11 cellular contexts compared by ENCODE assay signal in the genomic region with DNA sequence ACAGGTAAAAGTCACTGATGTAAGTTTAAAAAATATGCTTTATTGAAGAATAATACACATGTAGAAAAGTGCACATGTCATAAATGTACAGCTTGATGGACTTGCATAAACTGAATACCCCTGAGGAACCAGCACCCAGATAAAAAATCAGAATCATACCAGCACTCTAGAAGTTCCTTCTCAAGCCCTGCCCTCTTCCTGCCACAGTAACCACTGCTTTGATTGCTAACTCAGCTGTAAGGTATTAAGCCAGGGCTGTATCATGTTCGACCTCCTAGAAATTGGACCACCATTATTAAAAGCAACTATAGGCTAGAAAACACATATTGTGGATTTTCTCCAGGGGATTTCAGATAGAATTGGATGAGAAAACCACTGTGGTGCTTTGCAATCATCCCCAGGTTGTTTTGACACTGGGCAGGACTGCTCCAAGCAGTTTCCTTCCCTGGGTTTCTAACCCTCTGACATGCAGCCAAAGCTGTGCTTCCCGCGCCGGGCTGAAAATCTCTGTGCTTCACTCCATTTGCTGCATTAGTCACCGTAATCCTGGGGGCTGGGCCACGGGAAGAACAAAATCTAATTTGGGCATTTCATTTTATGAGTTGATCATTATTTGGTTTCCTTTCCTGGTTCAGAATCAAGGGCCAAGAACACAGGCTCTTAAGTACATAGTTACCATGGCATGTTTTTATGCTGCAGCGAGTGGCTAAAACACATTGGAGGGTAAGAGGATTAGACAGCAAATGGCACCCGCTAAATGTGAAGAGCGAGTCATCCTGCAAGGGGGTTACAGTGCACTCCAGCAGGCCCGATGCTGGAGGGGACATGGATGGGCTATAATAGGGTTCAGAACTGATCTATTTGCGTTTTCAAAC.
DNase-seq lines count a peak whose midpoint lies in the region; ATAC-seq lines count a peak whose summit lies in the region.
"Had no signal": no experiment of that assay in that cellular context is flagged by ENCODE, and none has a peak within 500 bp of the region (broad histone marks: within the 10 kb centered on the region; RNA-seq: fewer than 3 reads in every experiment).

No MANE protein-coding gene starts in this region.

- no peak overlapping the region for H4K91ac ChIP-seq in trophoblast cell (ENCODE audit: low read depth, low read length)

- DNase-seq in NOMO-1 treated with DMSO at 0.1 percent for 48 hours (lab: John Stamatoyannopoulos, UW; ENCODE audit: unreplicated experiment) (peak; percentile 41), NOMO-1 treated with dmso at 0.1 percent for 144 hours (lab: John Stamatoyannopoulos, UW; ENCODE audit: unreplicated experiment) (no peak), GM23248 (peak; percentile 49), T-cell (peak in 13 of 34 experiments; percentile 2 to 28 (median 13)), pons (ENCODE audit: low spot score) (peak; percentile 19), iPS-NIHi7 (ENCODE audit: extremely low spot score) (no peak), trophoblast cell (no peak), COLO829 (ENCODE audit: low spot score) (no peak)
- DNase-seq: activated T-cell treated with anti-CD3 and anti-CD28 coated beads, Interleukin-2, amount 50 U/mL, for 1 hour had no signal

- H3K9me3 ChIP-seq in GM23248 (ENCODE audit: low read depth) (no peaks in the 10 kb centered on the region), trophoblast cell (ENCODE audit: insufficient read depth, low read depth, low read length) (no peaks in the 10 kb centered on the region)
- H3K9me3 ChIP-seq: mucosa of descending colon had no signal

- H3K18ac ChIP-seq in trophoblast cell (ENCODE audit: low read length), result no peak overlapping the region

- H3K4ac ChIP-seq in trophoblast cell (ENCODE audit: low read depth, low read length), result no peak overlapping the region

- H3K36me3 ChIP-seq in GM23248 (ENCODE audit: low read depth), result no peaks in the 10 kb centered on the region
- H3K36me3 ChIP-seq in trophoblast cell (ENCODE audit: control insufficient read depth in 1 of 2, insufficient read depth in 2 of 2, low read length in 2 of 2), result no peaks in the 10 kb centered on the region

- H3F3A ChIP-seq in GM23248 (ENCODE audit: insufficient read depth), result no peaks in the 10 kb centered on the region

- peaks cover 0 to 16% (median 9%) of the 10 kb centered on the region in 3 donors for H3K9me3 Mint-ChIP-seq in T-cell

- no peaks in the 10 kb centered on the region for H3K79me1 ChIP-seq in trophoblast cell (ENCODE audit: low read length)

- no peaks in the 10 kb centered on the region for H3K36me3 Mint-ChIP-seq in T-cell

- CTCF ChIA-PET in T-cell (lab: Charles Lee), result no interaction called here

- H3K27ac Mint-ChIP-seq in T-cell, result peak overlapping the region in 1 of 2 donors; percentile 40

- H2BK5ac ChIP-seq in trophoblast cell (ENCODE audit: low read depth, low read length, poor library complexity), result no peak overlapping the region

- H2AK5ac ChIP-seq in trophoblast cell (ENCODE audit: low read length), result no peak overlapping the region

- peaks cover 5 to 8% of the 10 kb centered on the region in 2 donors for H3K27me3 Mint-ChIP-seq in T-cell

- WGBS in GM23248 (ENCODE audit: low coverage in 1 of 2, low lambda C conversion rate in 2 of 2, missing lambda C conversion rate in 2 of 2), 2 experiments, result 17 to 18% methylated on average over 11 of the region's 11 CpGs
- no CpG with 5 or more reads among the region's 11 CpGs for WGBS in trophoblast cell (ENCODE audit: extremely low coverage, insufficient coverage, insufficient read length)

- no peak overlapping the region for H3K14ac ChIP-seq in trophoblast cell (ENCODE audit: low read length)

- no peaks in the 10 kb centered on the region for H4K20me1 ChIP-seq in GM23248 (ENCODE audit: insufficient read depth)

- no peak overlapping the region for H2BK12ac ChIP-seq in trophoblast cell (ENCODE audit: low read length)

- no peaks in the 10 kb centered on the region for H3K27me3 ChIP-seq in GM23248 (replicated peaks; ENCODE audit: insufficient read depth)
- no peaks in the 10 kb centered on the region for H3K27me3 ChIP-seq in trophoblast cell (ENCODE audit: insufficient read depth, low read length)

- H3K9ac ChIP-seq in GM23248 (no peak overlapping the region), trophoblast cell (ENCODE audit: low read length) (no peak overlapping the region)

- H3K27ac ChIP-seq in GM23248 (no peak overlapping the region), trophoblast cell (ENCODE audit: low read depth, low read length) (no peak overlapping the region)

- ATAC-seq in T-cell (replicated peaks in 1 of 4), result peak; percentile 90 to 99 (median 95)
- ATAC-seq: mucosa of descending colon, Panc1 had no signal

- 0 out of 2 replicates have a peak, but pooled peaks cover 4% of the 10 kb centered on the region for H3K4me1 ChIP-seq in GM23248 (ENCODE audit: insufficient read depth)
- no peaks in the 10 kb centered on the region for H3K4me1 ChIP-seq in trophoblast cell (ENCODE audit: control insufficient read depth in 1 of 2, insufficient read depth in 2 of 2, low read length in 2 of 2)

- H3K23ac ChIP-seq in trophoblast cell (ENCODE audit: low read length), result no peak overlapping the region

- no peak overlapping the region for H2BK120ac ChIP-seq in trophoblast cell (ENCODE audit: insufficient read depth, low read length, poor library complexity)

- H4K12ac ChIP-seq in trophoblast cell (ENCODE audit: low read depth, low read length), result no peak overlapping the region

- H3K4me3 ChIP-seq in GM23248, result no peak overlapping the region
- H3K4me3 ChIP-seq in trophoblast cell (ENCODE audit: low read depth, low read length), result no peak overlapping the region
- H3K4me3 ChIP-seq: mucosa of descending colon had no signal

- H2AFZ ChIP-seq in GM23248 (peak overlapping the region; percentile 25; the same call in 1 of the 2 replicates), trophoblast cell (ENCODE audit: insufficient read depth, low read length, poor library complexity) (no peak overlapping the region)

- in situ Hi-C loops in GM23248 (cut with MboI), result no loop called here

- H4K8ac ChIP-seq in trophoblast cell (ENCODE audit: low read depth, low read length), result no peak overlapping the region

- POLR2A ChIA-PET in T-cell (lab: Charles Lee), result no interaction called here

- peak overlapping the region; percentile 14 to 34 (median 32) for H3K4me3 Mint-ChIP-seq in T-cell

- H3K79me2 ChIP-seq in GM23248 (ENCODE audit: insufficient read depth) (no peaks in the 10 kb centered on the region), trophoblast cell (ENCODE audit: control insufficient read depth, insufficient read depth, low read length, poor library complexity) (no peaks in the 10 kb centered on the region)

- H3K9me2 ChIP-seq in GM23248 (ENCODE audit: insufficient read depth), result no peaks in the 10 kb centered on the region

- H3K4me1 Mint-ChIP-seq in T-cell, result peaks cover 21 to 25% (median 24%) of the 10 kb centered on the region in 3 donors

- H3K4me2 ChIP-seq in GM23248 (ENCODE audit: unreplicated experiment) (no peak overlapping the region), trophoblast cell (ENCODE audit: low read length) (no peak overlapping the region)

Comparison
In these comparisons a context has a peak if more than half of its experiments do, and no peak if none do; other contexts are left out.
1. DNase-seq: peak in NOMO-1 treated with DMSO at 0.1 percent for 48 hours (single experiment), GM23248 (single experiment) and pons (single experiment); none in NOMO-1 treated with dmso at 0.1 percent for 144 hours (single experiment), iPS-NIHi7 (single experiment), trophoblast cell (0 of 2) and COLO829 (single experiment).